In the genomic region with DNA sequence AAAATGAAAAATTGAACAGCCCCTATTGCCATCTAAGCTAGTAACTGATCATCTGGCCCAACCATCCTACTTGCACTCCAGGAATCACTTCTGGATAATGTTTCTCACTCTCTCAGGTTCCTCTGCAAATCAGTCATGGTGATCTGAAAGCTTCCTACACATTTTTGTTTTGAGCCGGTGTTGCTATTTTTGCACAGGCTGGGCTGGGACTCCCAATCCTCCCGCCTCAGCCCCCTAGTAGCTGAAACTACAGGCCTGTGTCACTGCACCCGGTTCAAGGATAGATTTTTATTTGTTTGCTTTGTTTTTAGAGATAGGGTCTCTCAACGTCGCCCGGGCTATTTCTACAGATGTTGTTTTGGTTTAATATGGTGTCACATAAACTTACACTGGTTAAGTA, we compare ENCODE assay signal across 8 cellular contexts. TPM values are rescaled to one million over a fixed set of nuclear protein-coding genes. Genes with fewer than 3 reads are reported as not detected.
DNase-seq lines count a peak whose midpoint lies in the region; ATAC-seq, FAIRE-seq and TF ChIP-seq lines count a peak whose summit lies in the region.

No MANE protein-coding gene starts in this region.

- peak overlapping the region; percentile 65 for H2AFZ ChIP-seq in HepG2 (ENCODE audit: low read length)

- H3K36me3 ChIP-seq in BLaER1 treated with 17β-estradiol and CSF1 and Interleukin-3, amounts not matched to agents 10 nM and 100 nM = no peaks in the 10 kb centered on the region
- H3K36me3 ChIP-seq in HepG2 (replicated peaks in 1 of 2; ENCODE audit: control insufficient read depth in 1 of 2, insufficient read depth in 2 of 2, low read length in 2 of 2) = no peaks in the 10 kb centered on the region

- H3K4me3 ChIP-seq in BLaER1 treated with 17β-estradiol and CSF1 and Interleukin-3, amounts not matched to agents 10 nM and 100 nM = peak overlapping the region; percentile 19 to 53 (median 43); a peak in 18 of 20 replicates
- H3K4me3 ChIP-seq in HL-60 (replicated peaks; ENCODE audit: insufficient read depth, low read length) = no peak overlapping the region
- peak overlapping the region in 2 of 3 experiments; percentile 9 to 24; a peak in 1 of 6 replicates for H3K4me3 ChIP-seq in HepG2 (replicated peaks in 1 of 3; ENCODE audit: insufficient read depth in 1 of 3, low read depth in 2 of 3, low read length in 3 of 3)
- peak overlapping the region in 5 of 59 donors; percentile 6 to 24 (median 12) for H3K4me3 ChIP-seq in dorsolateral prefrontal cortex

- in situ Hi-C loops in HepG2 (cut with HindIII; ENCODE audit: extremely low pct_ligation_motif_present, low pct_unique_long_range_greater_than_20kb) = loop anchor here (25.0 kb wide), 1 partner anchor 881 kb away; no protein-coding TSS in a partner anchor

- peaks cover 0 to 7% (median 0%) of the 10 kb centered on the region in 11 experiments; a peak in 5 of 22 replicates for H3K9me3 ChIP-seq in BLaER1 treated with 17β-estradiol and CSF1 and Interleukin-3, amounts not matched to agents 10 nM and 100 nM (replicated peaks in 1 of 11)
- H3K9me3 ChIP-seq in HepG2 (ENCODE audit: low read length) = no peaks in the 10 kb centered on the region

- POLR2A ChIA-PET in HepG2 (lab: Yijun Ruan, JAX) = no interaction called here

- no peaks in the 10 kb centered on the region for H4K20me1 ChIP-seq in BLaER1 treated with 17β-estradiol and CSF1 and Interleukin-3, amounts not matched to agents 10 nM and 100 nM
- H4K20me1 ChIP-seq in HepG2 (ENCODE audit: insufficient read depth, low read length) = no peaks in the 10 kb centered on the region

- BruUV-seq in HepG2 (replicated peaks; lab: Mats Ljungman, UMichigan) = no TSS peak

- 56% methylated on average over 6 of the region's 6 CpGs for WGBS in HepG2 (ENCODE audit: low lambda C conversion rate)

- peak overlapping the region; percentile 66 to 88 (median 75) for H3K4me2 ChIP-seq in BLaER1 treated with 17β-estradiol and CSF1 and Interleukin-3, amounts not matched to agents 10 nM and 100 nM
- peak overlapping the region; percentile 60 for H3K4me2 ChIP-seq in HepG2 (ENCODE audit: low read depth, low read length)

- no peaks in the 10 kb centered on the region for H3K79me2 ChIP-seq in HepG2 (ENCODE audit: insufficient read depth, low read length)

- FAIRE-seq in HepG2 (lab: Jason Lieb, UNC) = no peak

- no peaks in the 10 kb centered on the region for H3K27me3 ChIP-seq in BLaER1 treated with 17β-estradiol and CSF1 and Interleukin-3, amounts not matched to agents 10 nM and 100 nM
- H3K27me3 ChIP-seq in HL-60 (ENCODE audit: insufficient read depth, poor library complexity, severe bottlenecking) = no peaks in the 10 kb centered on the region
- H3K27me3 ChIP-seq in HepG2 (ENCODE audit: control insufficient read depth in 1 of 2, insufficient read depth in 2 of 2, low read length in 2 of 2) = no peaks in the 10 kb centered on the region
- peaks cover 0 to 7% (median 0%) of the 10 kb centered on the region in 45 donors for H3K27me3 ChIP-seq in dorsolateral prefrontal cortex

- TF ChIP-seq EP300 in HepG2 (IDR thresholded peaks at IDR 0.05; ENCODE audit: low read depth in 2 of 2, low read length in 2 of 2) (no peak), HepG2 (CRISPR knock-in tag; IDR thresholded peaks at IDR 0.05; ENCODE audit: borderline replicate concordance) (no peak)

- TF ChIP-seq POLR2A in HepG2 (IDR thresholded peaks at IDR 0.05; ENCODE audit: insufficient read depth in 1 of 2, low read depth in 2 of 2, low read length in 2 of 2) = no peak

- no peak for TF ChIP-seq RAD21 in HepG2 (CRISPR knock-in tag; IDR thresholded peaks at IDR 0.05)

- ATAC-seq in GM21367 (IDR thresholded peaks at IDR 0.05; ENCODE audit: unreplicated experiment) (peak; percentile 8), HepG2 (no peak)

- CTCF ChIA-PET in HepG2 (lab: Yijun Ruan, JAX; ENCODE audit: low intra/inter-chr PET ratio, low total read pairs) = no interaction called here

- no peak for DNase-seq in HL-60 (ENCODE audit: low read depth in 1 of 2, low spot score in 1 of 2)
- DNase-seq in HepG2 (ENCODE audit: low spot score) = no peak
- DNase-seq in HCEC 1CT = no peak
- DNase-seq in OCI-M1 (lab: John Stamatoyannopoulos, UW) = no peak
- no peak for DNase-seq in DMS 273 (lab: John Stamatoyannopoulos, UW; ENCODE audit: unreplicated experiment)
- DNase-seq in dorsolateral prefrontal cortex = no peak

- H3K9ac ChIP-seq in BLaER1 treated with 17β-estradiol and CSF1 and Interleukin-3, amounts not matched to agents 10 nM and 100 nM = peak overlapping the region; percentile 28 to 75 (median 67); a peak in 18 of 22 replicates
- no peak overlapping the region for H3K9ac ChIP-seq in HepG2 (ENCODE audit: insufficient read depth, low read depth, low read length)

- H3K27ac ChIP-seq in BLaER1 treated with 17β-estradiol and CSF1 and Interleukin-3, amounts not matched to agents 10 nM and 100 nM = peak overlapping the region; percentile 53 to 90 (median 83); a peak in 21 of 22 replicates
- H3K27ac ChIP-seq in HL-60 (replicated peaks) (peak overlapping the region; percentile 53), HepG2 (ENCODE audit: extremely low read length, insufficient read depth, low read length) (no peak overlapping the region), dorsolateral prefrontal cortex (peak overlapping the region in 10 of 59 donors; percentile 0 to 67 (median 53))

- intact Hi-C loops in HepG2 (cut with micrococcal nuclease; ENCODE audit: unreplicated experiment) = no loop called here
- intact Hi-C loops in dorsolateral prefrontal cortex (cut with DNase I) = no loop called here

- TF ChIP-seq CTCF in HL-60 (IDR thresholded peaks at IDR 0.05; ENCODE audit: insufficient read depth, low read length) (no peak), HepG2 (CRISPR knock-in tag; IDR thresholded peaks at IDR 0.05) (no peak), dorsolateral prefrontal cortex (IDR thresholded peaks at IDR 0.05 in 54 of 56, conservative IDR thresholded peaks at IDR 0.05 in 2 of 56; ENCODE audit: low read depth in 1 of 56, partially characterized antibody in 56 of 56) (no peak)

- peaks cover 15 to 23% (median 21%) of the 10 kb centered on the region in 10 experiments for H3K4me1 ChIP-seq in BLaER1 treated with 17β-estradiol and CSF1 and Interleukin-3, amounts not matched to agents 10 nM and 100 nM
- H3K4me1 ChIP-seq in HepG2 (ENCODE audit: insufficient read depth, low read length) = peaks cover 16% of the 10 kb centered on the region

TF ChIP-seq in HepG2, 621 proteins besides CTCF, POLR2A, EP300 and RAD21 (continues in another document):
- no peak for TF ChIP-seq ZNF652 (CRISPR knock-in tag; IDR thresholded peaks at IDR 0.05; ENCODE audit: borderline replicate concordance, low read depth)
- TF ChIP-seq ZNF12 (CRISPR knock-in tag; IDR thresholded peaks at IDR 0.05) = no peak
- no peak for TF ChIP-seq ZNF256 (CRISPR knock-in tag; conservative IDR thresholded peaks at IDR 0.05)
- no peak for TF ChIP-seq ZNF263 (CRISPR knock-in tag; IDR thresholded peaks at IDR 0.05)
- TF ChIP-seq LCORL (IDR thresholded peaks at IDR 0.05) = no peak
- no peak for TF ChIP-seq LCORL (CRISPR knock-in tag; IDR thresholded peaks at IDR 0.05)

RNA-seq across cellular contexts. Expression of a gene that starts 40.5 kb away (rescaled TPM):
- total RNA-seq in HepG2 (2016; rRNA removed; fragmentation: Illumina TruSeq; extraction: Trizol) = not detected in 2 replicates
- total RNA-seq in HepG2 (2016; cell fraction: cytosol; rRNA removed; fragmentation: Illumina TruSeq; extraction: Trizol; ENCODE audit: low read depth) = not detected in 2 replicates
- total RNA-seq in HepG2 (2016; cell fraction: insoluble cytoplasmic fraction; rRNA removed; fragmentation: Illumina TruSeq; extraction: Trizol) = not detected in 2 replicates
- total RNA-seq in HepG2 (2016; cell fraction: membrane; rRNA removed; fragmentation: Illumina TruSeq; extraction: Trizol) = not detected in 2 replicates
- 0.03 TPM in 1 of 2 replicates, not detected in the other for total RNA-seq in HepG2 (2016; cell fraction: nucleus; rRNA removed; fragmentation: Illumina TruSeq; extraction: Trizol)
- polyA plus RNA-seq in HepG2 (2011; rRNA removed) = 0.03 and 0.10 TPM in 2 replicates
- under 0.01 TPM in 1 of 2 replicates, not detected in the other for polyA plus RNA-seq in HepG2 (2011; cell fraction: cytosol; rRNA removed)
- polyA plus RNA-seq in HepG2 (2011; cell fraction: nucleus; rRNA removed) = 0.02 and 0.24 TPM in 2 replicates
- polyA plus RNA-seq in HepG2 (2012) = not detected in 2 replicates
- not detected in 2 replicates for polyA plus RNA-seq in HepG2 (2016; cell fraction: cytosol; fragmentation: Illumina TruSeq; extraction: Trizol; ENCODE audit: low read depth)
- polyA plus RNA-seq in HepG2 (2016; cell fraction: insoluble cytoplasmic fraction; fragmentation: Illumina TruSeq; extraction: Trizol; ENCODE audit: low read depth) = not detected in 2 replicates
- polyA plus RNA-seq in HepG2 (2016; cell fraction: membrane; fragmentation: Illumina TruSeq; extraction: Trizol; ENCODE audit: low read depth) = not detected in 2 replicates
- not detected in 2 replicates for polyA plus RNA-seq in HepG2 (2016; cell fraction: nucleus; fragmentation: Illumina TruSeq; extraction: Trizol; ENCODE audit: insufficient read depth, low read depth)
- polyA minus RNA-seq in HepG2 (2011; rRNA and poly(A)+ RNA removed; ENCODE audit: low replicate concordance) = 0.02 and 3.1 TPM in 2 replicates
- not detected in 2 replicates for polyA minus RNA-seq in HepG2 (2011; cell fraction: cytosol; rRNA and poly(A)+ RNA removed)
- 0.12 and 0.13 TPM in 2 replicates for polyA minus RNA-seq in HepG2 (2011; cell fraction: nucleus; rRNA and poly(A)+ RNA removed)
- 1 to 10 TPM in 55 of 120 experiments, under 1 TPM in 65; 0.07 to 3.5 (median 0.94) TPM for total RNA-seq in dorsolateral prefrontal cortex
